5 cellular contexts compared by ENCODE assay signal in genomic region chr1:226747519-226748263, GRCh38. TPM values are rescaled to one million over a fixed set of nuclear protein-coding genes. Genes with fewer than 3 reads are reported as not detected.
DNase-seq lines count a peak whose midpoint lies in the region; ATAC-seq and TF ChIP-seq lines count a peak whose summit lies in the region.
"Not testable (repeated sequence)": the region's sequence is repeated elsewhere in the genome, so short reads cannot be mapped to it uniquely, and the experiment has no call there.

No MANE protein-coding gene starts in this region.

- H3K27ac Mint-ChIP-seq in T-helper 17 cell (peak overlapping the region; percentile 19), activated B cell treated with CpG ODN at 0.5 μM for 24 hours (peak overlapping the region; percentile 37)
- H3K27ac Mint-ChIP-seq in activated naive CD4-positive, alpha-beta T cell treated with anti-CD3 and anti-CD28 coated beads, Interleukin-2, amount 50 U/mL, for 24 hours = peak overlapping the region; percentile 35

- H3K9me3 Mint-ChIP-seq in activated B cell treated with CpG ODN at 0.5 μM for 24 hours; activated naive CD4-positive, alpha-beta T cell treated with anti-CD3 and anti-CD28 coated beads, Interleukin-2, amount 50 U/mL, for 24 hours: not testable (repeated sequence)

- not testable (repeated sequence) for H3K27ac ChIP-seq in HEK293 (ENCODE audit: extremely low read depth, low read depth, low read length)

- H3K36me3 Mint-ChIP-seq in T-helper 17 cell (ENCODE audit: low read depth); activated B cell treated with CpG ODN at 0.5 μM for 24 hours (ENCODE audit: low read depth); activated naive CD4-positive, alpha-beta T cell treated with anti-CD3 and anti-CD28 coated beads, Interleukin-2, amount 50 U/mL, for 24 hours: not testable (repeated sequence)

- intact Hi-C loops in activated B cell treated with CpG ODN at 0.5 μM for 24 hours (cut with micrococcal nuclease) = not testable (repeated sequence)

- H3K9me3 ChIP-seq in HEK293 (ENCODE audit: control insufficient read depth, insufficient read depth, low read depth, low read length); T-helper 17 cell (ENCODE audit: control insufficient read depth, low read length, poor library complexity, severe bottlenecking): not testable (repeated sequence)

- H3K36me3 ChIP-seq in HEK293 (ENCODE audit: control insufficient read depth in 2 of 2, insufficient read depth in 1 of 2, low read length in 2 of 2) = not testable (repeated sequence)

- CTCF ChIA-PET in HEK293 (lab: Yijun Ruan, JAX); activated B cell treated with CpG ODN at 0.5 μM for 24 hours (lab: Charles Lee): not testable (repeated sequence)

- H3K4me3 ChIP-seq in HEK293 (ENCODE audit: low read depth, low read length) = not testable (repeated sequence)

- not testable (repeated sequence) for DNase-seq in T-helper 17 cell, activated B cell treated with CpG ODN at 0.5 μM for 24 hours
- peak; percentile 12 for DNase-seq in islet precursor cell

- ATAC-seq in T-helper 17 cell; activated B cell treated with CpG ODN at 0.5 μM for 24 hours (ENCODE audit: low read depth): not testable (repeated sequence)

- H3K27me3 Mint-ChIP-seq in T-helper 17 cell; activated B cell treated with CpG ODN at 0.5 μM for 24 hours; activated naive CD4-positive, alpha-beta T cell treated with anti-CD3 and anti-CD28 coated beads, Interleukin-2, amount 50 U/mL, for 24 hours: not testable (repeated sequence)

- POLR2A ChIA-PET in HEK293 (lab: Yijun Ruan, JAX) = not testable (repeated sequence)
- POLR2A ChIA-PET in activated B cell treated with CpG ODN at 0.5 μM for 24 hours (lab: Charles Lee) = interaction anchor here (1.0 kb wide), 1 partner anchor 9 kb away, joined by 3 read pairs; the partner anchor contains the start of gene ITPKB

- H3K4me1 Mint-ChIP-seq in T-helper 17 cell = not testable (repeated sequence)
- peaks cover 21% of the 10 kb centered on the region for H3K4me1 Mint-ChIP-seq in activated B cell treated with CpG ODN at 0.5 μM for 24 hours
- H3K4me1 Mint-ChIP-seq in activated naive CD4-positive, alpha-beta T cell treated with anti-CD3 and anti-CD28 coated beads, Interleukin-2, amount 50 U/mL, for 24 hours = peaks cover 26% of the 10 kb centered on the region

- not testable (repeated sequence) for H3K4me3 Mint-ChIP-seq in T-helper 17 cell; activated B cell treated with CpG ODN at 0.5 μM for 24 hours; activated naive CD4-positive, alpha-beta T cell treated with anti-CD3 and anti-CD28 coated beads, Interleukin-2, amount 50 U/mL, for 24 hours

- not testable (repeated sequence) for H3K4me1 ChIP-seq in HEK293 (ENCODE audit: control insufficient read depth, insufficient read depth, low read length)

- TF ChIP-seq CTCF in HEK293 (tag by site-specific recombination; IDR thresholded peaks at IDR 0.05); activated B cell treated with CpG ODN at 0.5 μM for 24 hours (IDR thresholded peaks at IDR 0.05): not testable (repeated sequence)

TF ChIP-seq in HEK293, 187 proteins besides CTCF, POLR2A, EP300 and RAD21 (continues in another document):
- TF ChIP-seq ZNF24 (tag by site-specific recombination; IDR thresholded peaks at IDR 0.05) = 0 out of 2 replicates have a peak, but pooled peaks have one; percentile 24
- TF ChIP-seq ZNF19 (tag by site-specific recombination; IDR thresholded peaks at IDR 0.05; ENCODE audit: low read depth) = 0 out of 2 replicates have a peak, but pooled peaks have one; percentile 25
- TF ChIP-seq ZNF404 (tag by site-specific recombination; IDR thresholded peaks at IDR 0.05) = peak; percentile 85; the same call in 1 of the 2 replicates
- peak; percentile 96 for TF ChIP-seq ZNF426 (tag by site-specific recombination; IDR thresholded peaks at IDR 0.05)
- TF ChIP-seq ZNF514 (tag by site-specific recombination; IDR thresholded peaks at IDR 0.05) = 0 out of 2 replicates have a peak, but pooled peaks have one; percentile 36
- TF ChIP-seq ZNF510 (tag by site-specific recombination; IDR thresholded peaks at IDR 0.05; ENCODE audit: insufficient replicate concordance) = peak; percentile 93
- peak; percentile 60; the same call in 1 of the 2 replicates for TF ChIP-seq GLI2 (tag by site-specific recombination; IDR thresholded peaks at IDR 0.05; ENCODE audit: borderline replicate concordance, low read depth)
- TF ChIP-seq ZFP37 (tag by site-specific recombination; IDR thresholded peaks at IDR 0.05) = 0 out of 2 replicates have a peak, but pooled peaks have one; percentile 80
- TF ChIP-seq ZNF292 (tag by site-specific recombination; IDR thresholded peaks at IDR 0.05; ENCODE audit: borderline replicate concordance, low read depth) = peak; percentile 55; the same call in 1 of the 2 replicates
- TF ChIP-seq, protein P1, sequence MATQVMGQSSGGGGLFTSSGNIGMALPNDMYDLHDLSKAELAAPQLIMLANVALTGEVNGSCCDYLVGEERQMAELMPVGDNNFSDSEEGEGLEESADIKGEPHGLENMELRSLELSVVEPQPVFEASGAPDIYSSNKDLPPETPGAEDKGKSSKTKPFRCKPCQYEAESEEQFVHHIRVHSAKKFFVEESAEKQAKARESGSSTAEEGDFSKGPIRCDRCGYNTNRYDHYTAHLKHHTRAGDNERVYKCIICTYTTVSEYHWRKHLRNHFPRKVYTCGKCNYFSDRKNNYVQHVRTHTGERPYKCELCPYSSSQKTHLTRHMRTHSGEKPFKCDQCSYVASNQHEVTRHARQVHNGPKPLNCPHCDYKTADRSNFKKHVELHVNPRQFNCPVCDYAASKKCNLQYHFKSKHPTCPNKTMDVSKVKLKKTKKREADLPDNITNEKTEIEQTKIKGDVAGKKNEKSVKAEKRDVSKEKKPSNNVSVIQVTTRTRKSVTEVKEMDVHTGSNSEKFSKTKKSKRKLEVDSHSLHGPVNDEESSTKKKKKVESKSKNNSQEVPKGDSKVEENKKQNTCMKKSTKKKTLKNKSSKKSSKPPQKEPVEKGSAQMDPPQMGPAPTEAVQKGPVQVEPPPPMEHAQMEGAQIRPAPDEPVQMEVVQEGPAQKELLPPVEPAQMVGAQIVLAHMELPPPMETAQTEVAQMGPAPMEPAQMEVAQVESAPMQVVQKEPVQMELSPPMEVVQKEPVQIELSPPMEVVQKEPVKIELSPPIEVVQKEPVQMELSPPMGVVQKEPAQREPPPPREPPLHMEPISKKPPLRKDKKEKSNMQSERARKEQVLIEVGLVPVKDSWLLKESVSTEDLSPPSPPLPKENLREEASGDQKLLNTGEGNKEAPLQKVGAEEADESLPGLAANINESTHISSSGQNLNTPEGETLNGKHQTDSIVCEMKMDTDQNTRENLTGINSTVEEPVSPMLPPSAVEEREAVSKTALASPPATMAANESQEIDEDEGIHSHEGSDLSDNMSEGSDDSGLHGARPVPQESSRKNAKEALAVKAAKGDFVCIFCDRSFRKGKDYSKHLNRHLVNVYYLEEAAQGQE (tag by site-specific recombination; IDR thresholded peaks at IDR 0.05) = peak; percentile 81
- peak; percentile 83 for TF ChIP-seq ZNF266 (tag by site-specific recombination; IDR thresholded peaks at IDR 0.05; ENCODE audit: low read depth)
- TF ChIP-seq AEBP2 (tag by site-specific recombination; IDR thresholded peaks at IDR 0.05; ENCODE audit: borderline replicate concordance) = peak; percentile 18; the same call in 1 of the 2 replicates
- 0 out of 2 replicates have a peak, but pooled peaks have one; percentile 20 for TF ChIP-seq ZNF121 (tag by site-specific recombination; IDR thresholded peaks at IDR 0.05)
- peak; percentile 82 for TF ChIP-seq ZNF623 (tag by site-specific recombination; IDR thresholded peaks at IDR 0.05)
- peak; percentile 76; the same call in 1 of the 2 replicates for TF ChIP-seq ZNF664 (tag by site-specific recombination; IDR thresholded peaks at IDR 0.05)

RNA-seq across cellular contexts. Expression of gene ITPKB, which starts 8.6 kb away (rescaled TPM):
- total RNA-seq in T-helper 17 cell (100 to 1,000 TPM; 128 to 166 TPM), activated B cell treated with CpG ODN at 0.5 μM for 24 hours (88.5 and 97.3 TPM in 2 replicates)
